Comparison of ENCODE assay signal across 8 cellular contexts in genomic region chr15:90087454-90088154, GRCh38. TPM values are rescaled to one million over a fixed set of nuclear protein-coding genes. Genes with fewer than 3 reads are reported as not detected.
DNase-seq lines count a peak whose midpoint lies in the region; FAIRE-seq and TF ChIP-seq lines count a peak whose summit lies in the region.

No MANE protein-coding gene starts in this region.

- peak; percentile 58 for FAIRE-seq in urothelium cell line (lab: Jason Lieb, UNC)

- no peaks in the 10 kb centered on the region for H3K9me3 ChIP-seq in A673 (ENCODE audit: low read depth, low read length, poor library complexity, severe bottlenecking)

- H3K4me1 ChIP-seq in A673 (ENCODE audit: insufficient read depth, low read length, poor library complexity, severe bottlenecking): no peaks in the 10 kb centered on the region

- POLR2A ChIA-PET in A673 (lab: Charles Lee; ENCODE audit: low non-redundant PET): no interaction called here

- DNase-seq in A673 (ENCODE audit: low spot score): peak; percentile 77
- DNase-seq in GM06990 (ENCODE audit: extremely low read depth, insufficient read length): no peak
- DNase-seq in SW480 (ENCODE audit: low spot score): peak; percentile 64
- DNase-seq in fibroblast of villous mesenchyme (ENCODE audit: low read depth): peak; percentile 29
- peak; percentile 84 for DNase-seq in urothelium cell line (ENCODE audit: low spot score)
- DNase-seq in DMS79 (lab: John Stamatoyannopoulos, UW): no peak
- DNase-seq in NCI-H187 (lab: John Stamatoyannopoulos, UW): no peak
- DNase-seq in HuH-7.5 (ENCODE audit: low spot score): no peak

- intact Hi-C loops in A673 (cut with micrococcal nuclease; ENCODE audit: unreplicated experiment): loop anchor here (2.0 to 5.0 kb wide), 3 partner anchors 190 to 347 kb away; no protein-coding TSS in a partner anchor

- no peak overlapping the region for H3K27ac ChIP-seq in A673 (ENCODE audit: low read depth, low read length, poor library complexity, severe bottlenecking)

- H3K4me3 ChIP-seq in A673 (ENCODE audit: low read depth, low read length, poor library complexity, severe bottlenecking) (no peak overlapping the region), GM06990 (replicated peaks; ENCODE audit: low read depth, low read length) (no peak overlapping the region), fibroblast of villous mesenchyme (ENCODE audit: low read depth, low read length) (no peak overlapping the region)

- H3K27me3 ChIP-seq in A673 (replicated peaks; ENCODE audit: insufficient read depth, low read depth, low read length, poor library complexity) (no peaks in the 10 kb centered on the region), GM06990 (replicated peaks; ENCODE audit: control insufficient read depth, insufficient read depth, low read length) (no peaks in the 10 kb centered on the region)

- H3K36me3 ChIP-seq in A673 (ENCODE audit: insufficient read depth, low read length, poor library complexity, severe bottlenecking): peaks cover 24% of the 10 kb centered on the region
- H3K36me3 ChIP-seq in GM06990 (ENCODE audit: control insufficient read depth, insufficient read depth, low read length): peaks cover 54% of the 10 kb centered on the region

- TF ChIP-seq CTCF in A673 (conservative IDR thresholded peaks at IDR 0.05; ENCODE audit: low read depth, low read length) (peak; percentile 32; the same call in 1 of the 2 replicates), GM06990 (IDR thresholded peaks at IDR 0.05; ENCODE audit: insufficient read depth, low read length, poor library complexity, severe bottlenecking) (peak; percentile 35), fibroblast of villous mesenchyme (IDR thresholded peaks at IDR 0.05; ENCODE audit: insufficient read depth, low read depth, low read length) (peak; percentile 29)

- CTCF ChIA-PET in A673 (lab: Charles Lee): interaction anchor here (0.7 to 1.0 kb wide), 6 partner anchors 31 to 414 kb away, joined by 3 to 11 read pairs (median 6); partner anchors contain the start of genes CIB1 and GDPGP1

- no TSS peak for BruUV-seq in A673 (replicated peaks; lab: Mats Ljungman, UMichigan)

RNA-seq across cellular contexts. Expression of gene IDH2, which starts 14.7 kb away (rescaled TPM):
- total RNA-seq in A673 (2021): 99.0 and 120 TPM in 2 replicates
- 70.4 and 75.7 TPM in 2 replicates for total RNA-seq in fibroblast of villous mesenchyme

Comparison
In these comparisons a context has a peak if more than half of its experiments do, and no peak if none do; other contexts are left out.
1. DNase-seq: peak in A673 (single experiment), SW480 (single experiment), fibroblast of villous mesenchyme (single experiment) and urothelium cell line (single experiment); none in GM06990 (single experiment), DMS79 (single experiment), NCI-H187 (0 of 2) and HuH-7.5 (single experiment).
2. Peak in every context shown above with its lines, with median percentiles within 50 percentile points of each other: CTCF ChIP-seq.